In genomic region chr22:38494498-38494897, GRCh38 we compare ENCODE assay signal across 1 cellular context.
TF ChIP-seq lines count a peak whose summit lies in the region.

No MANE protein-coding gene starts in this region.

TF ChIP-seq in SK-N-SH, 30 proteins besides CTCF, POLR2A, EP300 and RAD21 (continued from another document):
- TF ChIP-seq SIN3A (IDR thresholded peaks at IDR 0.05; ENCODE audit: borderline replicate concordance, low read depth, low read length) (no peak), GATA2 (CRISPR knock-in tag; IDR thresholded peaks at IDR 0.05) (no peak), FOXM1 (IDR thresholded peaks at IDR 0.05; ENCODE audit: low read depth) (no peak), PBX3 (IDR thresholded peaks at IDR 0.05) (no peak), NRF1 (IDR thresholded peaks at IDR 0.05; ENCODE audit: low read depth, low read length) (no peak), EZH2phosphoT487 (IDR thresholded peaks at IDR 0.05; ENCODE audit: borderline replicate concordance, low read depth) (no peak), TEAD4 (IDR thresholded peaks at IDR 0.05; ENCODE audit: borderline replicate concordance, insufficient read depth) (no peak), YY1 (IDR thresholded peaks at IDR 0.05; ENCODE audit: low read depth) (no peak), IRF3 (IDR thresholded peaks at IDR 0.05; ENCODE audit: low read depth, low read length) (no peak), ELF1 (IDR thresholded peaks at IDR 0.05) (no peak), RCOR1 (IDR thresholded peaks at IDR 0.05; ENCODE audit: low read length) (no peak), TCF12 (IDR thresholded peaks at IDR 0.05) (no peak), FOSL2 (IDR thresholded peaks at IDR 0.05; ENCODE audit: borderline replicate concordance, low read depth) (no peak), POLR2AphosphoS5 (IDR thresholded peaks at IDR 0.05; ENCODE audit: low read depth, low read length) (no peak)
- TF ChIP-seq, protein P1, sequence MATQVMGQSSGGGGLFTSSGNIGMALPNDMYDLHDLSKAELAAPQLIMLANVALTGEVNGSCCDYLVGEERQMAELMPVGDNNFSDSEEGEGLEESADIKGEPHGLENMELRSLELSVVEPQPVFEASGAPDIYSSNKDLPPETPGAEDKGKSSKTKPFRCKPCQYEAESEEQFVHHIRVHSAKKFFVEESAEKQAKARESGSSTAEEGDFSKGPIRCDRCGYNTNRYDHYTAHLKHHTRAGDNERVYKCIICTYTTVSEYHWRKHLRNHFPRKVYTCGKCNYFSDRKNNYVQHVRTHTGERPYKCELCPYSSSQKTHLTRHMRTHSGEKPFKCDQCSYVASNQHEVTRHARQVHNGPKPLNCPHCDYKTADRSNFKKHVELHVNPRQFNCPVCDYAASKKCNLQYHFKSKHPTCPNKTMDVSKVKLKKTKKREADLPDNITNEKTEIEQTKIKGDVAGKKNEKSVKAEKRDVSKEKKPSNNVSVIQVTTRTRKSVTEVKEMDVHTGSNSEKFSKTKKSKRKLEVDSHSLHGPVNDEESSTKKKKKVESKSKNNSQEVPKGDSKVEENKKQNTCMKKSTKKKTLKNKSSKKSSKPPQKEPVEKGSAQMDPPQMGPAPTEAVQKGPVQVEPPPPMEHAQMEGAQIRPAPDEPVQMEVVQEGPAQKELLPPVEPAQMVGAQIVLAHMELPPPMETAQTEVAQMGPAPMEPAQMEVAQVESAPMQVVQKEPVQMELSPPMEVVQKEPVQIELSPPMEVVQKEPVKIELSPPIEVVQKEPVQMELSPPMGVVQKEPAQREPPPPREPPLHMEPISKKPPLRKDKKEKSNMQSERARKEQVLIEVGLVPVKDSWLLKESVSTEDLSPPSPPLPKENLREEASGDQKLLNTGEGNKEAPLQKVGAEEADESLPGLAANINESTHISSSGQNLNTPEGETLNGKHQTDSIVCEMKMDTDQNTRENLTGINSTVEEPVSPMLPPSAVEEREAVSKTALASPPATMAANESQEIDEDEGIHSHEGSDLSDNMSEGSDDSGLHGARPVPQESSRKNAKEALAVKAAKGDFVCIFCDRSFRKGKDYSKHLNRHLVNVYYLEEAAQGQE (IDR thresholded peaks at IDR 0.05; ENCODE audit: low read depth, low read length), result no peak
